In genomic region chr22:19568337-19569311, GRCh38 we compare ENCODE assay signal across 13 cellular contexts. TPM values are rescaled to one million over a fixed set of nuclear protein-coding genes. Genes with fewer than 3 reads are reported as not detected.
A peak's percentile ranks its signal among the peaks of the same experiment; 100 is the strongest.
DNase-seq lines count a peak whose midpoint lies in the region; ATAC-seq and TF ChIP-seq lines count a peak whose summit lies in the region.
"Had no signal": no experiment of that assay in that cellular context is flagged by ENCODE, and none has a peak within 500 bp of the region (broad histone marks: within the 10 kb centered on the region; RNA-seq: fewer than 3 reads in every experiment).

No MANE protein-coding gene starts in this region.

- no peak for TF ChIP-seq RAD21 in SK-N-SH (IDR thresholded peaks at IDR 0.05; ENCODE audit: low read length)

- no peaks in the 10 kb centered on the region for H3K79me2 ChIP-seq in SK-N-SH (ENCODE audit: insufficient read depth)

- H4K20me1 ChIP-seq in SK-N-SH (ENCODE audit: insufficient read depth): no peaks in the 10 kb centered on the region

- no peaks in the 10 kb centered on the region for H3K27me3 Mint-ChIP-seq in MCF 10A (ENCODE audit: insufficient read depth, unreplicated experiment)
- no peaks in the 10 kb centered on the region for H3K27me3 Mint-ChIP-seq in natural killer cell treated with Interleukin-12 subunit alpha and Interleukin-12 subunit beta and Interleukin-15 and Interleukin-18, amount 100 ng/mL, for 72 hours
- peaks cover 2% of the 10 kb centered on the region for H3K27me3 Mint-ChIP-seq in glutamatergic neuron (ENCODE audit: unreplicated experiment)

- POLR2A ChIA-PET in MCF 10A (lab: Yijun Ruan, JAX): interaction anchor here (0.6 to 2.3 kb wide), 8 partner anchors 9 to 135 kb away, joined by 3 to 8 read pairs (median 4); partner anchors contain the start of genes CDC45 and UFD1
- POLR2A ChIA-PET in SK-N-SH (lab: Yijun Ruan, JAX): no interaction called here

- TF ChIP-seq EP300 in SK-N-SH (IDR thresholded peaks at IDR 0.05; ENCODE audit: borderline replicate concordance in 1 of 2, low read depth in 1 of 2, low read length in 1 of 2): no peak

- H3K4me1 Mint-ChIP-seq in MCF 10A (ENCODE audit: insufficient read depth, unreplicated experiment) (peaks cover 41% of the 10 kb centered on the region), glutamatergic neuron (ENCODE audit: low read depth, unreplicated experiment) (no peaks in the 10 kb centered on the region)
- no peaks in the 10 kb centered on the region for H3K4me1 Mint-ChIP-seq in natural killer cell treated with Interleukin-12 subunit alpha and Interleukin-12 subunit beta and Interleukin-15 and Interleukin-18, amount 100 ng/mL, for 72 hours (ENCODE audit: low read depth in 2 of 2)
- H3K4me1 Mint-ChIP-seq: activated B cell treated with CpG ODN at 0.5 μM for 24 hours, natural killer cell had no signal

- no peaks in the 10 kb centered on the region for H3K4me1 ChIP-seq in breast epithelium
- H3K4me1 ChIP-seq in SK-N-SH (ENCODE audit: control insufficient read depth in 1 of 2, insufficient read depth in 2 of 2, low read depth in 1 of 2, low read length in 1 of 2): no peaks in the 10 kb centered on the region
- peaks cover 8% of the 10 kb centered on the region for H3K4me1 ChIP-seq in vagina
- H3K4me1 ChIP-seq: BE2C, tibial nerve had no signal

- H3K9me3 ChIP-seq in breast epithelium (no peaks in the 10 kb centered on the region), SK-N-SH (no peaks in the 10 kb centered on the region), vagina (no peaks in the 10 kb centered on the region)
- H3K9me3 ChIP-seq: BE2C had no signal

- H3K9me3 Mint-ChIP-seq in MCF 10A (ENCODE audit: unreplicated experiment) (no peaks in the 10 kb centered on the region), glutamatergic neuron (ENCODE audit: unreplicated experiment) (peaks cover 4% of the 10 kb centered on the region)
- no peaks in the 10 kb centered on the region for H3K9me3 Mint-ChIP-seq in natural killer cell treated with Interleukin-12 subunit alpha and Interleukin-12 subunit beta and Interleukin-15 and Interleukin-18, amount 100 ng/mL, for 72 hours
- H3K9me3 Mint-ChIP-seq: natural killer cell had no signal

- WGBS in SK-N-SH (ENCODE audit: low lambda C conversion rate): 57% methylated on average over 9 of the region's 9 CpGs

- peak; percentile 83 for DNase-seq in MCF 10A (ENCODE audit: unreplicated experiment)
- DNase-seq in breast epithelium (ENCODE audit: low spot score in 2 of 2): no peak
- DNase-seq in SK-N-SH: no peak
- DNase-seq in fibroblast of villous mesenchyme (ENCODE audit: low read depth): peak; percentile 79
- no peak for DNase-seq in vagina (ENCODE audit: extremely low spot score in 2 of 2)
- DNase-seq in effector CD8-positive, alpha-beta T cell (lab: John Stamatoyannopoulos, UW): no peak
- DNase-seq in natural killer cell treated with Interleukin-12 subunit alpha and Interleukin-12 subunit beta and Interleukin-15 and Interleukin-18, amount 100 ng/mL, for 72 hours (ENCODE audit: low spot score): no peak
- no peak for DNase-seq in glutamatergic neuron
- DNase-seq: activated B cell treated with CpG ODN at 0.5 μM for 24 hours, BE2C, natural killer cell had no signal

- H3K36me3 ChIP-seq in breast epithelium: no peaks in the 10 kb centered on the region
- H3K36me3 ChIP-seq in SK-N-SH (replicated peaks in 1 of 2; ENCODE audit: control insufficient read depth in 1 of 2, insufficient read depth in 2 of 2, low read length in 1 of 2): no peaks in the 10 kb centered on the region
- no peaks in the 10 kb centered on the region for H3K36me3 ChIP-seq in vagina
- H3K36me3 ChIP-seq: BE2C, tibial nerve had no signal

- peak overlapping the region in 1 of 2 donors; percentile 84 for H3K27ac ChIP-seq in breast epithelium
- no peak overlapping the region for H3K27ac ChIP-seq in SK-N-SH (ENCODE audit: low read depth in 2 of 2, low read length in 1 of 2)
- peak overlapping the region; percentile 46 for H3K27ac ChIP-seq in vagina

- peak overlapping the region; percentile 70 for H3K27ac Mint-ChIP-seq in MCF 10A (ENCODE audit: low read depth, unreplicated experiment)
- no peak overlapping the region for H3K27ac Mint-ChIP-seq in natural killer cell treated with Interleukin-12 subunit alpha and Interleukin-12 subunit beta and Interleukin-15 and Interleukin-18, amount 100 ng/mL, for 72 hours
- no peak overlapping the region for H3K27ac Mint-ChIP-seq in glutamatergic neuron (ENCODE audit: unreplicated experiment)
- H3K27ac Mint-ChIP-seq: activated B cell treated with CpG ODN at 0.5 μM for 24 hours, natural killer cell had no signal

- H3K9ac ChIP-seq in SK-N-SH: no peak overlapping the region

- CTCF ChIA-PET in MCF 10A (lab: Yijun Ruan, JAX): interaction anchor here (0.7 to 1.7 kb wide), 4 partner anchors 10 to 628 kb away, joined by 3 to 5 read pairs (median 4); no protein-coding TSS in a partner anchor
- CTCF ChIA-PET in SK-N-SH (lab: Yijun Ruan, JAX): interaction anchor here (0.9 to 1.6 kb wide), 3 partner anchors 8 to 62 kb away, joined by 3 to 7 read pairs (median 4); no protein-coding TSS in a partner anchor

- H3K4me3 ChIP-seq in breast epithelium: no peak overlapping the region
- H3K4me3 ChIP-seq in SK-N-SH (ENCODE audit: low read depth in 2 of 2, low read length in 1 of 2): no peak overlapping the region
- H3K4me3 ChIP-seq in fibroblast of villous mesenchyme (ENCODE audit: low read depth, low read length): no peak overlapping the region
- no peak overlapping the region for H3K4me3 ChIP-seq in vagina
- H3K4me3 ChIP-seq: tibial nerve had no signal

- TF ChIP-seq POLR2A in breast epithelium (IDR thresholded peaks at IDR 0.05) (no peak), vagina (IDR thresholded peaks at IDR 0.05) (no peak)

- H3K4me3 Mint-ChIP-seq in MCF 10A (ENCODE audit: unreplicated experiment): no peak overlapping the region
- H3K4me3 Mint-ChIP-seq in natural killer cell treated with Interleukin-12 subunit alpha and Interleukin-12 subunit beta and Interleukin-15 and Interleukin-18, amount 100 ng/mL, for 72 hours: no peak overlapping the region
- H3K4me3 Mint-ChIP-seq in glutamatergic neuron (ENCODE audit: unreplicated experiment): no peak overlapping the region
- H3K4me3 Mint-ChIP-seq: activated B cell treated with CpG ODN at 0.5 μM for 24 hours, natural killer cell had no signal

- ATAC-seq in natural killer cell treated with Interleukin-12 subunit alpha and Interleukin-12 subunit beta and Interleukin-15 and Interleukin-18, amount 100 ng/mL, for 72 hours: no peak
- ATAC-seq: activated naive CD4-positive, alpha-beta T cell treated with anti-CD3 and anti-CD28 coated beads, Interleukin-2, amount 50 U/mL, for 72 hours; natural killer cell had no signal

- TF ChIP-seq CTCF in MCF 10A (IDR thresholded peaks at IDR 0.05; ENCODE audit: unreplicated experiment) (no peak), breast epithelium (IDR thresholded peaks at IDR 0.05) (no peak), SK-N-SH (IDR thresholded peaks at IDR 0.05) (no peak), fibroblast of villous mesenchyme (IDR thresholded peaks at IDR 0.05; ENCODE audit: insufficient read depth, low read depth, low read length) (no peak), vagina (IDR thresholded peaks at IDR 0.05) (no peak), glutamatergic neuron (IDR thresholded peaks at IDR 0.05; ENCODE audit: partially characterized antibody, unreplicated experiment) (no peak)

- no peak overlapping the region for H2AFZ ChIP-seq in SK-N-SH (ENCODE audit: low read depth)

- no peak overlapping the region for H3K4me2 ChIP-seq in SK-N-SH

- H3K27me3 ChIP-seq in breast epithelium: peaks cover 0 to 7% of the 10 kb centered on the region in 2 donors
- H3K27me3 ChIP-seq in SK-N-SH (ENCODE audit: insufficient read depth): no peaks in the 10 kb centered on the region
- H3K27me3 ChIP-seq in vagina: no peaks in the 10 kb centered on the region
- H3K27me3 ChIP-seq: BE2C, tibial nerve had no signal

- H3K9me2 ChIP-seq in SK-N-SH: no peaks in the 10 kb centered on the region

- no TSS peak for BruUV-seq in MCF 10A (replicated peaks; lab: Mats Ljungman, UMichigan)

- intact Hi-C loops in MCF 10A (cut with micrococcal nuclease): no loop called here
- intact Hi-C loops in breast epithelium (cut with DNase I; ENCODE audit: low total_unique reads): no loop called here
- intact Hi-C loops in vagina (cut with DNase I): no loop called here

- H3K36me3 Mint-ChIP-seq in MCF 10A (ENCODE audit: insufficient read depth, unreplicated experiment): no peaks in the 10 kb centered on the region
- no peaks in the 10 kb centered on the region for H3K36me3 Mint-ChIP-seq in natural killer cell treated with Interleukin-12 subunit alpha and Interleukin-12 subunit beta and Interleukin-15 and Interleukin-18, amount 100 ng/mL, for 72 hours
- no peaks in the 10 kb centered on the region for H3K36me3 Mint-ChIP-seq in glutamatergic neuron (ENCODE audit: unreplicated experiment)
- H3K36me3 Mint-ChIP-seq: activated naive CD4-positive, alpha-beta T cell treated with anti-CD3 and anti-CD28 coated beads, Interleukin-2, amount 50 U/mL, for 72 hours; natural killer cell had no signal

- no peaks in the 10 kb centered on the region for H3F3A ChIP-seq in SK-N-SH (replicated peaks; ENCODE audit: insufficient read depth)

TF ChIP-seq in SK-N-SH, 30 proteins besides CTCF, POLR2A, EP300 and RAD21:
- no peak for TF ChIP-seq EZH2phosphoT487 (IDR thresholded peaks at IDR 0.05; ENCODE audit: borderline replicate concordance, low read depth)
- TF ChIP-seq SIN3A (IDR thresholded peaks at IDR 0.05; ENCODE audit: borderline replicate concordance, low read depth, low read length): no peak
- peak; percentile 49 for TF ChIP-seq JUND (IDR thresholded peaks at IDR 0.05)
- peak; percentile 52 for TF ChIP-seq NFIC (IDR thresholded peaks at IDR 0.05; ENCODE audit: borderline replicate concordance)
- TF ChIP-seq FOSL2 (IDR thresholded peaks at IDR 0.05; ENCODE audit: borderline replicate concordance, low read depth): peak; percentile 70; the same call in 1 of the 2 replicates
- peak; percentile 51 for TF ChIP-seq TCF12 (IDR thresholded peaks at IDR 0.05)

RNA-seq across cellular contexts. Expression of gene CLDN5, which starts 44.4 kb away (rescaled TPM):
- not detected in 2 replicates for total RNA-seq in MCF 10A (2022)
- total RNA-seq in breast epithelium: 100 to 1,000 TPM in 1 of 3 donors, 10 to 100 TPM in 2; 65.0 to 301 (median 65.1) TPM
- not detected in 2 replicates for polyA plus RNA-seq in SK-N-SH (2012; rRNA removed)
- polyA plus RNA-seq in SK-N-SH (2012; cell fraction: cytosol; rRNA removed): not detected in 2 replicates
- not detected in 2 replicates for polyA plus RNA-seq in SK-N-SH (2012; cell fraction: nucleus; rRNA removed)
- total RNA-seq in fibroblast of villous mesenchyme: not detected in 2 replicates
- 228 TPM for total RNA-seq in vagina
- not detected for total RNA-seq in natural killer cell treated with Interleukin-12 subunit alpha and Interleukin-12 subunit beta and Interleukin-15 and Interleukin-18, amount 100 ng/mL, for 72 hours
- total RNA-seq in glutamatergic neuron (ENCODE audit: unreplicated experiment): 7.4 TPM
- total RNA-seq: activated B cell treated with CpG ODN at 0.5 μM for 24 hours; activated naive CD4-positive, alpha-beta T cell treated with anti-CD3 and anti-CD28 coated beads, Interleukin-2, amount 50 U/mL, for 72 hours had no signal

Comparison
In these comparisons a context has a peak if more than half of its experiments do, and no peak if none do; other contexts are left out.
1. DNase-seq: peak in MCF 10A (single experiment) and fibroblast of villous mesenchyme (single experiment); none in breast epithelium (0 of 2), SK-N-SH (single experiment), vagina (0 of 2), effector CD8-positive, alpha-beta T cell (single experiment), natural killer cell treated with Interleukin-12 subunit alpha and Interleukin-12 subunit beta and Interleukin-15 and Interleukin-18, amount 100 ng/mL, for 72 hours (single experiment) and glutamatergic neuron (single experiment).